8 cellular contexts compared by ENCODE assay signal in the genomic region with DNA sequence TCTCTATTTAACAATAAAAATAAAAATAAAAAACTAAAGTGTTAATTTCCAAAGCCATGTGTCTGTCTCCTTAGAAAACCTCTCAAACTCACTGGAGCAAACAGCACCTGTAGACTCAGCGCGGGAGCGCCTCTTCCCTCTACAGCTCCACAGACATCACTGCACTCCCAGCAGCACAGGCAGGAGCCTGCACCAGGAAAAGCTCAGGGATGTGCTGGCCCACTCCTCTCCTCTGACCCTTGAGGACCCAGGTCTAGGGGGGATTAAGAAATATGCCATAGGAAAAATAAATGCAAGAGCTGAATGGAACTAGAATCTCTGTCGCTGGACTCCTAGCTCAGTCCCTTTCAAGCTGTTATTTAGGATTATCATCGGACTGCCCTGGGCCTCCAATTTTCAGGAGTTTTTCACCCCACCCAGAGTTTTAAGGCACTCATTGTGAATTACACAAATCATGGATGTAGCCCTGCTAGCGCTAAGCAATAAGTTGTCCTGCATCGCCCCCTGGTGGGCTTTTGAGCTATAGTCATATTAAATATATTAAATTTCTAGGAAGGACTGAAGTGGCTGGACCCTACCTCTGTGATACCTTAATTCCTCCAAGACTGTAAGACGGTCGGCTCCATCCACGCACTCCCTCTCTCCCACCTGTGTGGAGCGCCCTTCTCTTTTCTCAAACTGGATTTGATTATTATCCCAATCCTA.
DNase-seq lines count a peak whose midpoint lies in the region; ATAC-seq and TF ChIP-seq lines count a peak whose summit lies in the region.

No MANE protein-coding gene starts in this region.

- no peak overlapping the region for H3K9ac ChIP-seq in colonic mucosa (ENCODE audit: low read depth in 2 of 2, low read length in 2 of 2)

- TF ChIP-seq POLR2A in right lobe of liver (IDR thresholded peaks at IDR 0.05), result no peak

- intact Hi-C loops in activated CD4-positive, alpha-beta T cell treated with anti-CD3 and anti-CD28 coated beads for 36 hours (cut with DNase I, micrococcal nuclease), result loop anchor here (1.0 to 2.0 kb wide), 3 partner anchors 142 to 413 kb away; no protein-coding TSS in a partner anchor
- intact Hi-C loops in colonic mucosa (cut with DNase I), result no loop called here
- intact Hi-C loops in right lobe of liver (cut with DNase I), result loop anchor here in 1 of 2 donors (10.0 kb wide), 1 partner anchor 144 kb away; no protein-coding TSS in a partner anchor

- DNase-seq in AG09319 (ENCODE audit: extremely low read depth, low read depth) (peak; percentile 52), GM19240 (ENCODE audit: insufficient read length, low spot score) (peak; percentile 26), NCI-H345 (lab: John Stamatoyannopoulos, UW) (peak; percentile 95), colonic mucosa (peak; percentile 63), right lobe of liver (peak; percentile 65 to 70 (median 67))
- peak; percentile 81 for DNase-seq in activated CD4-positive, alpha-beta T cell treated with anti-CD3 and anti-CD28 coated beads for 36 hours
- peak; percentile 33 for DNase-seq in stimulated activated CD8-positive, alpha-beta memory T cell treated with anti-CD3 and anti-CD28 coated beads, Interleukin-12 subunit alpha, Interleukin-12 subunit beta, amount 100 ng/mL, for 1 hour (ENCODE audit: low read depth)

- H3K27ac Mint-ChIP-seq in activated CD4-positive, alpha-beta T cell treated with anti-CD3 and anti-CD28 coated beads for 36 hours, result no peak overlapping the region

- H3K4me1 ChIP-seq in colonic mucosa (no peaks in the 10 kb centered on the region), right lobe of liver (no peaks in the 10 kb centered on the region)

- H3K27ac ChIP-seq in colonic mucosa (no peak overlapping the region), right lobe of liver (no peak overlapping the region)

- 27% methylated on average over 11 of the region's 11 CpGs for WGBS in right lobe of liver (ENCODE audit: insufficient coverage, low coverage, low lambda C conversion rate, missing lambda C conversion rate)

- H3K4me3 Mint-ChIP-seq in activated CD4-positive, alpha-beta T cell treated with anti-CD3 and anti-CD28 coated beads for 36 hours, result no peak overlapping the region

- H3K4me3 ChIP-seq in colonic mucosa (no peak overlapping the region), right lobe of liver (no peak overlapping the region)

- H3K9me3 Mint-ChIP-seq in activated CD4-positive, alpha-beta T cell treated with anti-CD3 and anti-CD28 coated beads for 36 hours (ENCODE audit: low read depth), result no peaks in the 10 kb centered on the region

- peak; percentile 54 for TF ChIP-seq CTCF in AG09319 (IDR thresholded peaks at IDR 0.05; ENCODE audit: low read depth, low read length)
- peak; percentile 44 for TF ChIP-seq CTCF in colonic mucosa (IDR thresholded peaks at IDR 0.05)
- TF ChIP-seq CTCF in right lobe of liver (IDR thresholded peaks at IDR 0.05), result peak; percentile 64 to 75 (median 70)

- H3K27me3 Mint-ChIP-seq in activated CD4-positive, alpha-beta T cell treated with anti-CD3 and anti-CD28 coated beads for 36 hours, result peaks cover 2% of the 10 kb centered on the region

- H3K36me3 ChIP-seq in colonic mucosa (no peaks in the 10 kb centered on the region), right lobe of liver (no peaks in the 10 kb centered on the region)

- CTCF ChIA-PET in activated CD4-positive, alpha-beta T cell treated with anti-CD3 and anti-CD28 coated beads for 36 hours (lab: Charles Lee), result interaction anchor here (0.6 to 2.4 kb wide), 18 partner anchors 9 to 913 kb away, joined by 3 to 23 read pairs (median 3); no protein-coding TSS in a partner anchor

- H3K36me3 Mint-ChIP-seq in activated CD4-positive, alpha-beta T cell treated with anti-CD3 and anti-CD28 coated beads for 36 hours (ENCODE audit: low read depth), result no peaks in the 10 kb centered on the region

- no peaks in the 10 kb centered on the region for H3K9me3 ChIP-seq in colonic mucosa
- no peaks in the 10 kb centered on the region for H3K9me3 ChIP-seq in right lobe of liver

- POLR2A ChIA-PET in activated CD4-positive, alpha-beta T cell treated with anti-CD3 and anti-CD28 coated beads for 36 hours (lab: Charles Lee), result interaction anchor here (0.6 kb wide), 1 partner anchor 641 kb away, joined by 8 read pairs; no protein-coding TSS in a partner anchor

- ATAC-seq in activated CD4-positive, alpha-beta T cell treated with anti-CD3 and anti-CD28 coated beads for 36 hours, result peak; percentile 47
- peak; percentile 67 to 88 (median 76) for ATAC-seq in right lobe of liver
- ATAC-seq in HG03025 (IDR thresholded peaks at IDR 0.05; ENCODE audit: low FRiP score, unreplicated experiment), result no peak

- no peaks in the 10 kb centered on the region for H3K4me1 Mint-ChIP-seq in activated CD4-positive, alpha-beta T cell treated with anti-CD3 and anti-CD28 coated beads for 36 hours

- H3K27me3 ChIP-seq in colonic mucosa (no peaks in the 10 kb centered on the region), right lobe of liver (no peaks in the 10 kb centered on the region)

Comparison
In these comparisons a context has a peak if more than half of its experiments do, and no peak if none do; other contexts are left out.
1. DNase-seq: peak in every context shown above with its lines; median percentile 95 in NCI-H345; 81 in activated CD4-positive, alpha-beta T cell treated with anti-CD3 and anti-CD28 coated beads for 36 hours; 67 in right lobe of liver; 63 in colonic mucosa; 52 in AG09319; 33 in stimulated activated CD8-positive, alpha-beta memory T cell treated with anti-CD3 and anti-CD28 coated beads, Interleukin-12 subunit alpha, Interleukin-12 subunit beta, amount 100 ng/mL, for 1 hour; 26 in GM19240.